Comparison of ENCODE assay signal across 8 cellular contexts in the genomic region with DNA sequence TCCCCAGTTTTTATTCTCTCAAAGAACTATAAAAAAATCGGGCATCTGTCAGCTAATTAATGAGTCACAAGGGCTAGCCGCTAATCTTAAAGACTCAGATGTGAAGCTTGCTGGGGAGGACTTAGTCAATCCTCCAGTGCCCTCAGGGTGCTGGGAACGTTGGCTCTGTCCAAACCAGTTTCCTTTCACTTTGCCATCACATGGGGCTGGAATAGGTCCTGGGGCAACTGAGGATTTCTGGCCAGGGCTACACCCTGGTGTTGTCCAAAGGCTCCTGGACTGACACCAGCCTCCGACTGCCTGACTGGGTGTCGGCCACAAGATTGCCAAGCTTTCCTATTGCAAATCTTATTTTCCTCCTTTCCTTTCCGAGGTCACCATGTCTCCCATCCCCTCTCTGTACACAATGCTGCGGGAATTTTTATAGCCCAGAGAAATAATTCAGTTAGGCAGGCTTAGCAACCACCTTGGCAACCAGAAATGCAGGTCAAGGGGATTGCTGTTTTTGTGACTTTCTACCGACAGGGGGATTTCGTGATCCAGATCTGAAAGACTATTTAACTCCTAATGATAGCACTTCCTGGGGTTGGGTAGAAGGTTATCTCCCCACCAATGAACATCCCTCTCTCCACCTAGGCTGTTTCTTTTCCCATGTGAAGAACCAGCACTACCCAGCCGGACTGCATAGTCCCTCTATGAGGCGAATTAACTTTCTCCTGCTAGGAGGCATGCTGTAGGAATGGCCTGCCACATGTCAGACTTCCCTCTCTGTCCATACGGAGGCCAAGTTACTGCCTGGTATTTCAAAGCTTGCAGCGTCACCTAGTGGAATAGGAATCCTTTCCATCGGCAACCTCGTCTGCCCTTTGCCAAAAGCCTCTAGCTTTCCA. TPM values are rescaled to one million over a fixed set of nuclear protein-coding genes. Genes with fewer than 3 reads are reported as not detected.
DNase-seq lines count a peak whose midpoint lies in the region; ATAC-seq and TF ChIP-seq lines count a peak whose summit lies in the region.

No MANE protein-coding gene starts in this region.

- peaks cover 38% of the 10 kb centered on the region for H3K9me3 Mint-ChIP-seq in progenitor cell of endocrine pancreas (ENCODE audit: low read depth)

- H3K4me3 ChIP-seq in PC-9 (peak overlapping the region; percentile 52), stomach (peak overlapping the region in 2 of 4 donors; percentile 17)

- intact Hi-C loops in PC-9 (cut with micrococcal nuclease; ENCODE audit: unreplicated experiment) = loop anchor here (1.0 to 2.0 kb wide), 5 partner anchors 98 to 463 kb away; partner anchors contain the start of genes GNG5 and SPATA1
- intact Hi-C loops in stomach (cut with DNase I; ENCODE audit: low total_unique reads) = no loop called here

- H3K27me3 ChIP-seq in PC-9 (ENCODE audit: insufficient read depth, low read depth) = no peaks in the 10 kb centered on the region
- no peaks in the 10 kb centered on the region for H3K27me3 ChIP-seq in stomach

- TF ChIP-seq POLR2A in stomach (IDR thresholded peaks at IDR 0.05) = no peak

- no peaks in the 10 kb centered on the region for H3K79me2 ChIP-seq in PC-9 (ENCODE audit: low read depth)

- ATAC-seq in GM19035 (IDR thresholded peaks at IDR 0.05; ENCODE audit: unreplicated experiment) = no peak

- peak overlapping the region; percentile 63 for H3K27ac Mint-ChIP-seq in progenitor cell of endocrine pancreas

- H3K27ac ChIP-seq in PC-9 (peak overlapping the region; percentile 60), stomach (peak overlapping the region in 2 of 5 donors; percentile 41 to 55)

- no peak overlapping the region for H3K4me3 Mint-ChIP-seq in progenitor cell of endocrine pancreas (ENCODE audit: low read depth)

- peaks cover 20% of the 10 kb centered on the region for H3K36me3 Mint-ChIP-seq in progenitor cell of endocrine pancreas (ENCODE audit: insufficient read depth)

- 61 to 74% (median 72%) methylated on average over 15 of the region's 15 CpGs for WGBS in stomach, 5 donors

- no TSS peak for BruUV-seq in PC-9 (replicated peaks; lab: Mats Ljungman, UMichigan)

- no peak for TF ChIP-seq EP300 in stomach (IDR thresholded peaks at IDR 0.05)

- DNase-seq in EL (peak; percentile 98), PC-9 (peak; percentile 74 to 97), fibroblast of gingiva (ENCODE audit: low read depth) (peak; percentile 87), progenitor cell of endocrine pancreas (ENCODE audit: low spot score, unreplicated experiment) (no peak), stomach (no peak), germinal center (ENCODE audit: low spot score) (no peak), glomerular visceral epithelial cell (ENCODE audit: extremely low spot score) (no peak)

- H3K4me1 ChIP-seq in PC-9 (replicated peaks; ENCODE audit: insufficient read depth) (peaks cover 36% of the 10 kb centered on the region), stomach (peaks cover 0 to 7% (median 0%) of the 10 kb centered on the region in 4 donors)

- no peaks in the 10 kb centered on the region for H3K9me2 ChIP-seq in PC-9 (ENCODE audit: insufficient read depth)

- peak overlapping the region; percentile 72 for H2AFZ ChIP-seq in PC-9

- peaks cover 31% of the 10 kb centered on the region for H3F3A ChIP-seq in PC-9 (ENCODE audit: insufficient read depth, low read depth)

- H3K36me3 ChIP-seq in PC-9 (ENCODE audit: low read depth) (no peaks in the 10 kb centered on the region), stomach (no peaks in the 10 kb centered on the region)

- no peaks in the 10 kb centered on the region for H3K27me3 Mint-ChIP-seq in progenitor cell of endocrine pancreas

- peaks cover 10% of the 10 kb centered on the region; the same call in 1 of the 2 replicates for H3K9me3 ChIP-seq in PC-9 (ENCODE audit: insufficient read depth, low read depth)
- peaks cover 11 to 22% (median 17%) of the 10 kb centered on the region in 4 donors for H3K9me3 ChIP-seq in stomach

- H3K4me1 Mint-ChIP-seq in progenitor cell of endocrine pancreas (ENCODE audit: low read depth) = peaks cover 12% of the 10 kb centered on the region

- CTCF ChIA-PET in PC-9 (lab: Charles Lee) = interaction anchor here (1.0 to 1.4 kb wide), 3 partner anchors 29 to 461 kb away, joined by 3 to 4 read pairs (median 4); no protein-coding TSS in a partner anchor

- H4K20me1 ChIP-seq in PC-9 (ENCODE audit: insufficient read depth) = no peaks in the 10 kb centered on the region

- peak; percentile 92 for TF ChIP-seq CTCF in PC-9 (conservative IDR thresholded peaks at IDR 0.05)
- no peak for TF ChIP-seq CTCF in progenitor cell of endocrine pancreas (IDR thresholded peaks at IDR 0.05; ENCODE audit: unreplicated experiment)
- TF ChIP-seq CTCF in stomach (IDR thresholded peaks at IDR 0.05) = peak in 3 of 7 experiments; percentile 11 to 27 (median 23)

- peak overlapping the region; percentile 80 for H3K4me2 ChIP-seq in PC-9

- POLR2A ChIA-PET in PC-9 (lab: Charles Lee; ENCODE audit: unreplicated experiment) = interaction anchor here (0.5 kb wide), 1 partner anchor 36 kb away, joined by 4 read pairs; no protein-coding TSS in a partner anchor

RNA-seq across cellular contexts. Expression of gene CTBS, which starts 29.9 kb away (rescaled TPM):
- 17.5 and 20.2 TPM in 2 replicates for total RNA-seq in PC-9 (2021)
- 10.1 and 10.8 TPM in 2 replicates for total RNA-seq in progenitor cell of endocrine pancreas
- total RNA-seq in stomach = 10 to 100 TPM in 2 of 5 donors, 1 to 10 TPM in 3; 4.0 to 19.5 (median 8.2) TPM
- 1 to 10 TPM; 5.1 to 8.9 (median 7.5) TPM for polyA plus RNA-seq in stomach

Comparison
In these comparisons a context has a peak if more than half of its experiments do, and no peak if none do; other contexts are left out.
1. DNase-seq: peak in EL (single experiment), PC-9 (2 of 2) and fibroblast of gingiva (single experiment); none in progenitor cell of endocrine pancreas (single experiment), stomach (single experiment), germinal center (single experiment) and glomerular visceral epithelial cell (single experiment).